14 cellular contexts compared by ENCODE assay signal in the genomic region with DNA sequence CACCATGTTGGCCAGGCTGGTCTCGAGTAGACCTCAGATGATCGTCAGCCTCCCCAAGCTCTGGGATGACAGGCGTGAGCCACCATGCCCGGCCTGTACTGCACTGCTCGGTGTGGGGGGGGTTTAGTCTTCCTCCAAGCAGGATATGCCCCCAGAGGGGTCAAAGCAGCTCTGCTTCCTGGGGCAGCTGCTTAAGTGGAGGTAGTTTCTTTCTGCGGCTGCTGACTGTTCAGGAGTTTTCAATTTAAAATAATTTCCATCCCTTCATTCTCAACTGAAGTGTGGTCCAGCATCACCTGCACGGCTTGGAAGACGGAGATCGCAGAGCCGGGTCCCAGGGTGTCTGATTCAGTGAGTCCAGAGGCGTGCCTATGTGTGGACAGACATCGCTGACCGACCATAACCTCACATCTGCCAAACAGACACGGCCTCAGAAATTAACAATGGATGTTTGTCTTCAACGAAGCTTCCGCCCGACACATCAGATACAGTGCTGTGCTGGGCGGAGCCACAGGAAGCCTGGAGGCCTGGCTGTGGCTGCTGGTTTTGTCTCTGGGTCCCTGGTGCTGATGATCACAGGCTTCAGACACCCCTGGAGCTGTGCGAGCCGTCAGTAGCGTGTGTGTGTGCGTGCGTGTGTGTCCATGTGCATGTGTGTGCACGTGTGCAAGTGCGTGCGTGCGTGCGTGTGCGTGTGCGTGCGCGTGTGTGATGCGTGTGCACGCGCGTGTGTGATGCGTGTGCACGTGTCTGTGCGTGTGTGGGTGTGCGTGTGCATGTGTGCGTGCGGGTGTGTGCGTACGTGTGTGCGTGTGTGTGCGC.
A peak's percentile ranks its signal among the peaks of the same experiment; 100 is the strongest.
DNase-seq lines count a peak whose midpoint lies in the region; ATAC-seq lines count a peak whose summit lies in the region.
"Had no signal": no experiment of that assay in that cellular context is flagged by ENCODE, and none has a peak within 500 bp of the region (broad histone marks: within the 10 kb centered on the region; RNA-seq: fewer than 3 reads in every experiment).

No MANE protein-coding gene starts in this region.

- no peaks in the 10 kb centered on the region for H3K9me3 ChIP-seq in CD8-positive, alpha-beta memory T cell (ENCODE audit: low read length)
- H3K9me3 ChIP-seq: mucosa of descending colon had no signal

- CTCF ChIA-PET in CD8-positive, alpha-beta memory T cell (lab: Charles Lee), result no interaction called here

- no peaks in the 10 kb centered on the region for H3K36me3 ChIP-seq in CD8-positive, alpha-beta memory T cell (ENCODE audit: insufficient read depth, low read length)
- H3K36me3 ChIP-seq: esophagus muscularis mucosa had no signal

- H3K27ac Mint-ChIP-seq in CD8-positive, alpha-beta memory T cell, result peak overlapping the region in 1 of 8 donors; percentile 39
- H3K27ac Mint-ChIP-seq: CD8-positive, alpha-beta T cell; stimulated activated naive CD8-positive, alpha-beta T cell treated with anti-CD3 and anti-CD28 coated beads, Interleukin-15, Interleukin-2, amounts not matched to agents 100 ng/mL and 50 ng/mL, for 24 hours had no signal

- H3K4me3 Mint-ChIP-seq in CD8-positive, alpha-beta memory T cell, result no peak overlapping the region
- H3K4me3 Mint-ChIP-seq: CD8-positive, alpha-beta T cell; stimulated activated naive CD8-positive, alpha-beta T cell treated with anti-CD3 and anti-CD28 coated beads, Interleukin-15, Interleukin-2, amounts not matched to agents 100 ng/mL and 50 ng/mL, for 24 hours had no signal

- ATAC-seq in GM18873 (IDR thresholded peaks at IDR 0.05; ENCODE audit: low FRiP score, unreplicated experiment), result no peak
- ATAC-seq: CD8-positive, alpha-beta T cell; mucosa of descending colon had no signal

- no peaks in the 10 kb centered on the region for H3K27me3 ChIP-seq in CD8-positive, alpha-beta memory T cell (ENCODE audit: insufficient read depth, low read length, poor library complexity, severe bottlenecking)
- H3K27me3 ChIP-seq: esophagus muscularis mucosa had no signal

- peaks cover 2 to 7% of the 10 kb centered on the region in 2 donors for H3K27me3 Mint-ChIP-seq in CD8-positive, alpha-beta memory T cell

- no peak overlapping the region for H3K27ac ChIP-seq in CD8-positive, alpha-beta memory T cell (ENCODE audit: low read depth, low read length)

- intact Hi-C loops in cardiac septum (cut with DNase I), result no loop called here

- H3K9me3 Mint-ChIP-seq in CD8-positive, alpha-beta memory T cell, result peaks cover 0 to 6% (median 3%) of the 10 kb centered on the region in 5 donors
- H3K9me3 Mint-ChIP-seq: CD8-positive, alpha-beta T cell; stimulated activated naive CD8-positive, alpha-beta T cell treated with anti-CD3 and anti-CD28 coated beads, Interleukin-15, Interleukin-2, amounts not matched to agents 100 ng/mL and 50 ng/mL, for 24 hours had no signal

- POLR2A ChIA-PET in CD8-positive, alpha-beta memory T cell (lab: Charles Lee), result no interaction called here

- H3K36me3 Mint-ChIP-seq in CD8-positive, alpha-beta memory T cell, result peaks cover 0 to 3% (median 0%) of the 10 kb centered on the region in 3 donors
- H3K36me3 Mint-ChIP-seq: CD8-positive, alpha-beta T cell had no signal

- no peaks in the 10 kb centered on the region for H3K4me1 Mint-ChIP-seq in CD8-positive, alpha-beta memory T cell

- no peaks in the 10 kb centered on the region for H3K4me1 ChIP-seq in CD8-positive, alpha-beta memory T cell (ENCODE audit: insufficient read depth, low read length)

- H3K4me3 ChIP-seq in CD8-positive, alpha-beta memory T cell (ENCODE audit: low read length), result no peak overlapping the region
- H3K4me3 ChIP-seq: esophagus muscularis mucosa, mucosa of descending colon had no signal

- DNase-seq in COLO829 (ENCODE audit: low spot score) (peak; percentile 79), SK-N-DZ (ENCODE audit: low spot score) (peak; percentile 21), cardiac septum (ENCODE audit: low spot score) (peak; percentile 74), occipital lobe (lab: John Stamatoyannopoulos, UW) (peak; percentile 46), DMS53 treated with DMSO at 0.1 percent for 48 hours (lab: John Stamatoyannopoulos, UW; ENCODE audit: unreplicated experiment) (no peak)
- DNase-seq in CD8-positive, alpha-beta memory T cell, result no peak
- no peak for DNase-seq in effector CD4-positive, alpha-beta T cell
- DNase-seq: mucosa of descending colon; NCI-H524 treated with DMSO at 0.1 percent for 48 hours; stimulated activated CD4-positive, alpha-beta T cell treated with anti-CD3 and anti-CD28 coated beads, Interleukin-15, amount 100 ng/mL, for 24 hours had no signal

Comparison
In these comparisons a context has a peak if more than half of its experiments do, and no peak if none do; other contexts are left out.
1. DNase-seq: peak in COLO829 (single experiment), SK-N-DZ (single experiment), cardiac septum (single experiment) and occipital lobe (single experiment); none in CD8-positive, alpha-beta memory T cell (0 of 5), effector CD4-positive, alpha-beta T cell (single experiment) and DMS53 treated with DMSO at 0.1 percent for 48 hours (single experiment).